Comparison of ENCODE assay signal across 10 cellular contexts in the genomic region with DNA sequence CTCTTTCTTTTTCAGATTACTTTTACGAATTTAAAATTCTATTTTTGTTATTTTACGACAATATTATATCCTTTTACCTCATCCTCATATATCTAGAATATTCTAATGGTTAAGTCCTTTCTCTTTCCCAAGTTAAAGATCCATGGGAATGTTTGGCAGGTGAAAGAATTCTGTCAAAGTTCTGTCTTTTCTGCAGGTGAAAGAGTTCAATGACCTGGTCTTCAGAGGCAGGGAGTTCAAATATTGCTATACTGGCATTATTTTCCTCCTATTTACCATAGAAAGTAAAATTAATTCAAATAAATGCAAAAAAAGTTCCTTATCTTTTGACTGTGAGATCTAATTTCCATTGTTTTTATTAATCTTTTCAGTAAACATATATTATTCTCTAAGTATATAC.
"Had no signal": no experiment of that assay in that cellular context is flagged by ENCODE, and none has a peak within 500 bp of the region (broad histone marks: within the 10 kb centered on the region; RNA-seq: fewer than 3 reads in every experiment).

No MANE protein-coding gene starts in this region.

- H3K9ac ChIP-seq: KMS-11 had no signal

- H3K36me3 ChIP-seq: HAP-1 had no signal

- FAIRE-seq: H1 had no signal

- DNase-seq: H7, HFFc6, IMR-90, KBM-7 had no signal

- H3K4me3 ChIP-seq: GM23338, HAP-1 had no signal

- H3K9me3 ChIP-seq: HAP-1 had no signal

- H3K27ac ChIP-seq: HL-60, KMS-11 had no signal

- H3K4me1 ChIP-seq: HAP-1 had no signal

- ATAC-seq: GM23338, HCT116 had no signal
